In genomic region chr3:125140817-125141595, GRCh38 we compare ENCODE assay signal across 8 cellular contexts.
DNase-seq lines count a peak whose midpoint lies in the region; ATAC-seq and TF ChIP-seq lines count a peak whose summit lies in the region.

No MANE protein-coding gene starts in this region.

- H2BK12ac ChIP-seq in H9 (ENCODE audit: insufficient read length, low read depth, low read length) = no peak overlapping the region

- no peak overlapping the region for H3K9ac ChIP-seq in H9 (ENCODE audit: extremely low read depth, insufficient read length, low read length)

- peaks cover 3% of the 10 kb centered on the region for H3K23me2 ChIP-seq in H9 (ENCODE audit: insufficient read length, low read depth, low read length, poor library complexity, severe bottlenecking)

- no peak overlapping the region for H3K56ac ChIP-seq in H9 (ENCODE audit: insufficient read length, low read depth, low read length)

- no peaks in the 10 kb centered on the region for H3K79me1 ChIP-seq in H9 (ENCODE audit: insufficient read depth, low read depth, low read length, poor library complexity, severe bottlenecking)

- POLR2A ChIA-PET in activated CD8-positive, alpha-beta T cell treated with anti-CD3 and anti-CD28 coated beads, Interleukin-2, amount 10 ng/mL, durations not matched to agents 7 days and 5 days (lab: Charles Lee) = no interaction called here

- no peaks in the 10 kb centered on the region for H4K20me1 ChIP-seq in H9 (ENCODE audit: control insufficient read depth, insufficient read depth, insufficient read length)

- no peak overlapping the region for H2AFZ ChIP-seq in H9 (ENCODE audit: low read length)

- no peak overlapping the region for H3K14ac ChIP-seq in H9 (ENCODE audit: insufficient read depth, low read length)

- H2BK120ac ChIP-seq in H9 (ENCODE audit: low read depth, low read length, poor library complexity, severe bottlenecking) = no peak overlapping the region

- no peak overlapping the region for H3K23ac ChIP-seq in H9 (ENCODE audit: insufficient read length, low read depth, low read length)

- H3K4me1 ChIP-seq in H9 (ENCODE audit: insufficient read depth, low read length) = peaks cover 11% of the 10 kb centered on the region; the same call in 1 of the 2 replicates

- no peak overlapping the region for H2BK5ac ChIP-seq in H9 (ENCODE audit: insufficient read length, low read length)

- no peak overlapping the region for H3K4ac ChIP-seq in H9 (ENCODE audit: low read depth, low read length)

- H3K4me3 Mint-ChIP-seq in H9 = peak overlapping the region; percentile 62 to 69; a peak in 4 of 5 replicates
- H3K4me3 Mint-ChIP-seq in activated CD8-positive, alpha-beta T cell treated with anti-CD3 and anti-CD28 coated beads, Interleukin-2, amount 10 ng/mL, durations not matched to agents 7 days and 5 days = peak overlapping the region; percentile 74

- no peak overlapping the region for H2BK15ac ChIP-seq in H9 (ENCODE audit: low read depth, low read length)

- H3K36me3 Mint-ChIP-seq in H9 (ENCODE audit: insufficient read depth in 1 of 3, low read depth in 3 of 3) = peaks cover 0 to 7% (median 6%) of the 10 kb centered on the region in 3 experiments; a peak in 4 of 7 replicates
- peaks cover 10% of the 10 kb centered on the region for H3K36me3 Mint-ChIP-seq in activated CD8-positive, alpha-beta T cell treated with anti-CD3 and anti-CD28 coated beads, Interleukin-2, amount 10 ng/mL, durations not matched to agents 7 days and 5 days (ENCODE audit: low read depth)

- no peak overlapping the region for H3K18ac ChIP-seq in H9 (ENCODE audit: insufficient read length, low read depth, low read length)

- TF ChIP-seq CTCF in GM12864 (IDR thresholded peaks at IDR 0.05; ENCODE audit: low read depth, low read length, missing control alignments) (no peak), H9 (conservative IDR thresholded peaks at IDR 0.05) (no peak)

- H2BK20ac ChIP-seq in H9 (ENCODE audit: low read depth, low read length, poor library complexity, severe bottlenecking) = no peak overlapping the region

- no peaks in the 10 kb centered on the region for H3K9me3 Mint-ChIP-seq in H9
- peaks cover 3% of the 10 kb centered on the region for H3K9me3 Mint-ChIP-seq in activated CD8-positive, alpha-beta T cell treated with anti-CD3 and anti-CD28 coated beads, Interleukin-2, amount 10 ng/mL, durations not matched to agents 7 days and 5 days (ENCODE audit: insufficient read depth)

- H4K8ac ChIP-seq in H9 (replicated peaks; ENCODE audit: insufficient read length, low read depth, low read length) = no peak overlapping the region

- H3K9me3 ChIP-seq in H9 (ENCODE audit: control insufficient read depth, low read depth, low read length) = no peaks in the 10 kb centered on the region

- DNase-seq in GM12864 (ENCODE audit: low read depth) (peak; percentile 91), H9 (no peak), myocyte (ENCODE audit: low read depth) (peak; percentile 73), RKO (ENCODE audit: low spot score) (no peak), putamen (ENCODE audit: low spot score) (no peak), inferior parietal cortex (ENCODE audit: extremely low spot score) (no peak)
- DNase-seq in activated CD8-positive, alpha-beta T cell treated with anti-CD3 and anti-CD28 coated beads, Interleukin-2, amount 10 ng/mL, durations not matched to agents 7 days and 5 days = no peak
- DNase-seq in activated CD8-positive, alpha-beta memory T cell treated with anti-CD3 and anti-CD28 coated beads for 24 hours = no peak

- peaks cover 31 to 43% of the 10 kb centered on the region in 2 experiments for H3K4me1 Mint-ChIP-seq in H9
- peaks cover 75% of the 10 kb centered on the region for H3K4me1 Mint-ChIP-seq in activated CD8-positive, alpha-beta T cell treated with anti-CD3 and anti-CD28 coated beads, Interleukin-2, amount 10 ng/mL, durations not matched to agents 7 days and 5 days (ENCODE audit: low read depth)

- H4K91ac ChIP-seq in H9 (ENCODE audit: insufficient read length, low read depth, low read length) = no peak overlapping the region

- no peaks in the 10 kb centered on the region for H3K27me3 ChIP-seq in H9 (ENCODE audit: insufficient read depth, low read length)

- CTCF ChIA-PET in activated CD8-positive, alpha-beta T cell treated with anti-CD3 and anti-CD28 coated beads, Interleukin-2, amount 10 ng/mL, durations not matched to agents 7 days and 5 days (lab: Charles Lee) = interaction anchor here (0.8 to 3.2 kb wide), 8 partner anchors 9 to 206 kb away, joined by 3 to 16 read pairs (median 4); partner anchors contain the start of gene MUC13

- H3T11ph ChIP-seq in H9 (ENCODE audit: low read length) = no peak overlapping the region

- H3K79me2 ChIP-seq in H9 (ENCODE audit: insufficient read depth, low read length) = no peaks in the 10 kb centered on the region

- H2AK5ac ChIP-seq in H9 (ENCODE audit: insufficient read length, low read length) = no peak overlapping the region

- no peak overlapping the region for H4K5ac ChIP-seq in H9 (ENCODE audit: insufficient read length, low read depth, low read length)

- H3K27me3 Mint-ChIP-seq in H9 (ENCODE audit: low read depth) = peaks cover 29% of the 10 kb centered on the region
- H3K27me3 Mint-ChIP-seq in activated CD8-positive, alpha-beta T cell treated with anti-CD3 and anti-CD28 coated beads, Interleukin-2, amount 10 ng/mL, durations not matched to agents 7 days and 5 days (ENCODE audit: low read depth) = peaks cover 15% of the 10 kb centered on the region

- H3K4me2 ChIP-seq in H9 (ENCODE audit: insufficient read depth, insufficient read length, low read length) = peak overlapping the region; percentile 63

- peak overlapping the region; percentile 29 for H3K4me3 ChIP-seq in GM12864 (ENCODE audit: low read depth, low read length)

- no peak overlapping the region for H3K27ac ChIP-seq in H9 (ENCODE audit: insufficient read length, low read depth, low read length)

- peak; percentile 29 for ATAC-seq in activated CD8-positive, alpha-beta T cell treated with anti-CD3 and anti-CD28 coated beads, Interleukin-2, amount 10 ng/mL, durations not matched to agents 7 days and 5 days

- H3K27ac Mint-ChIP-seq in H9 = no peak overlapping the region
- peak overlapping the region; percentile 97 for H3K27ac Mint-ChIP-seq in activated CD8-positive, alpha-beta T cell treated with anti-CD3 and anti-CD28 coated beads, Interleukin-2, amount 10 ng/mL, durations not matched to agents 7 days and 5 days

- no CpG with 5 or more reads among the region's 19 CpGs for WGBS in H9 (ENCODE audit: extremely low coverage, insufficient read length, low lambda C conversion rate)

Comparison
In these comparisons a context has a peak if more than half of its experiments do, and no peak if none do; other contexts are left out.
1. DNase-seq: peak in GM12864 (single experiment) and myocyte (single experiment); none in H9 (single experiment), activated CD8-positive, alpha-beta T cell treated with anti-CD3 and anti-CD28 coated beads, Interleukin-2, amount 10 ng/mL, durations not matched to agents 7 days and 5 days (single experiment), RKO (single experiment), putamen (single experiment), activated CD8-positive, alpha-beta memory T cell treated with anti-CD3 and anti-CD28 coated beads for 24 hours (single experiment) and inferior parietal cortex (single experiment).